In the genomic region with DNA sequence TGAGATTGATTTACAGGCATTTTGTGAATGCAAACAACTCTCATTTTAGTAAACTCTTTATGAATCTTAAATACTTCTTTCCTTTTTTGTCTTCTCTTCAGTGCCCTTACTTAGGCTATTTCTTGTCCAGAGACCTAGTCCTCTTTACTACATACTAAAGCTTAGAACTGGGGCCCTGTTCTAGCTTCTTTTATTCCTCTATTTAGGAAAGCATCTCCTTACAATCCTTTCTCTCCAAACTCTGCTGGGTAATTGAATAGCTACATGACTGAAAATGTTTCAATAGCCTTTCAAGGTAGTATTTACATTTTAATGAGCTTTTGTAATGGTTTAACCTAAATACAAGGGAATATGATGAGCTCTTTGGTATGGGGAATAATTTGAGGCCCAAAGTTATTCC, we compare ENCODE assay signal across 18 cellular contexts.
"Had no signal": no experiment of that assay in that cellular context is flagged by ENCODE, and none has a peak within 500 bp of the region (broad histone marks: within the 10 kb centered on the region; RNA-seq: fewer than 3 reads in every experiment).

No MANE protein-coding gene starts in this region.

- H3K4me3 Mint-ChIP-seq: endodermal cell, immature natural killer cell, memory B cell, nephron had no signal

- H3K27me3 ChIP-seq: heart left ventricle, left lung, ovary, right atrium auricular region had no signal

- DNase-seq: effector CD4-positive, alpha-beta T cell; endodermal cell; foreskin melanocyte; heart left ventricle; hippocampal formation; immature natural killer cell; left lung; lower lobe of right lung; midbrain; ovary; small intestine; stimulated activated CD4-positive, alpha-beta T cell treated with anti-CD3 and anti-CD28 coated beads, Interleukin-12 subunit alpha, Interleukin-12 subunit beta, amount 100 ng/mL, for 4 hours; stimulated activated naive CD4-positive, alpha-beta T cell treated with Interleukin-2 at 50 U/mL for 16 hours; trophoblast cell had no signal

- H3K27me3 Mint-ChIP-seq: memory B cell had no signal

- H3K27ac ChIP-seq: coronary artery, heart left ventricle, left lung, lower lobe of right lung, ovary, right atrium auricular region had no signal

- H3K4me1 Mint-ChIP-seq: endodermal cell, immature natural killer cell, memory B cell had no signal

- H3K9me3 Mint-ChIP-seq: endodermal cell, nephron had no signal

- H3K36me3 Mint-ChIP-seq: memory B cell had no signal

- ATAC-seq: heart left ventricle, left lung, lower lobe of right lung had no signal

- H3K36me3 ChIP-seq: heart left ventricle, left lung, lower lobe of right lung, ovary, right atrium auricular region had no signal

- H3K9me3 ChIP-seq: left lung, lower lobe of right lung, ovary, right atrium auricular region had no signal

- H3K4me3 ChIP-seq: coronary artery, heart left ventricle, left lung, lower lobe of right lung, ovary, right atrium auricular region had no signal

- H3K27ac Mint-ChIP-seq: endodermal cell, immature natural killer cell, memory B cell had no signal

- H3K4me1 ChIP-seq: heart left ventricle, left lung, lower lobe of right lung, right atrium auricular region had no signal
